9 cellular contexts compared by ENCODE assay signal in genomic region chr1:41404308-41404755, GRCh38. TPM values are rescaled to one million over a fixed set of nuclear protein-coding genes. Genes with fewer than 3 reads are reported as not detected.
DNase-seq lines count a peak whose midpoint lies in the region; ATAC-seq and TF ChIP-seq lines count a peak whose summit lies in the region.
"Had no signal": no experiment of that assay in that cellular context is flagged by ENCODE, and none has a peak within 500 bp of the region (broad histone marks: within the 10 kb centered on the region; RNA-seq: fewer than 3 reads in every experiment).

No MANE protein-coding gene starts in this region.

- DNase-seq in cardiac muscle cell (ENCODE audit: low read depth in 1 of 2, low spot score in 1 of 2): peak; percentile 53 to 56
- DNase-seq in cardiac septum (ENCODE audit: low spot score): no peak
- peak; percentile 61 for DNase-seq in NCI-H774 (lab: John Stamatoyannopoulos, UW)
- DNase-seq in dermis microvascular lymphatic vessel endothelial cell (ENCODE audit: low read depth in 2 of 2): peak; percentile 47 to 60
- peak; percentile 23 for DNase-seq in superior temporal gyrus (ENCODE audit: extremely low spot score)
- no peak for DNase-seq in pons (ENCODE audit: low spot score)

- intact Hi-C loops in cardiac septum (cut with DNase I): no loop called here

- H3K4me3 ChIP-seq in cardiac muscle cell: no peak overlapping the region

- H3K4me1 ChIP-seq in cardiac muscle cell (ENCODE audit: low read depth): peaks cover 4% of the 10 kb centered on the region

- no peak overlapping the region for H3K27ac ChIP-seq in cardiac muscle cell

- no peak for TF ChIP-seq CTCF in cardiac muscle cell (IDR thresholded peaks at IDR 0.05; ENCODE audit: low read depth, low read length)

- H3K9me3 ChIP-seq in cardiac muscle cell (ENCODE audit: low read depth): no peaks in the 10 kb centered on the region

- ATAC-seq in GM19328 (IDR thresholded peaks at IDR 0.05; ENCODE audit: unreplicated experiment) (no peak), GM21390 (IDR thresholded peaks at IDR 0.05; ENCODE audit: unreplicated experiment) (no peak)

- no peaks in the 10 kb centered on the region for H3K36me3 ChIP-seq in cardiac muscle cell

- H3K27me3 ChIP-seq in cardiac muscle cell: no peaks in the 10 kb centered on the region

RNA-seq across cellular contexts. Expression of gene FOXO6, which starts 43.1 kb away (rescaled TPM):
- 9.9 and 18.2 TPM in 2 replicates for total RNA-seq in cardiac muscle cell
- polyA plus RNA-seq in cardiac muscle cell: 10.7 and 18.6 TPM in 2 replicates
- 2.0 TPM for total RNA-seq in cardiac septum
- total RNA-seq in dermis microvascular lymphatic vessel endothelial cell: under 0.01 TPM in 1 of 2 replicates, not detected in the other
- total RNA-seq: T-helper 2 cell treated with Interferon-gamma antibody and Interleukin-4, amounts not matched to agents 100 ng/mL and 5 ng/mL, for 36 hours had no signal

Comparison
In these comparisons a context has a peak if more than half of its experiments do, and no peak if none do; other contexts are left out.
1. DNase-seq: peak in cardiac muscle cell (2 of 2), NCI-H774 (single experiment), dermis microvascular lymphatic vessel endothelial cell (2 of 2) and superior temporal gyrus (single experiment); none in cardiac septum (single experiment) and pons (single experiment).